Comparison of ENCODE assay signal across 8 cellular contexts in the genomic region with DNA sequence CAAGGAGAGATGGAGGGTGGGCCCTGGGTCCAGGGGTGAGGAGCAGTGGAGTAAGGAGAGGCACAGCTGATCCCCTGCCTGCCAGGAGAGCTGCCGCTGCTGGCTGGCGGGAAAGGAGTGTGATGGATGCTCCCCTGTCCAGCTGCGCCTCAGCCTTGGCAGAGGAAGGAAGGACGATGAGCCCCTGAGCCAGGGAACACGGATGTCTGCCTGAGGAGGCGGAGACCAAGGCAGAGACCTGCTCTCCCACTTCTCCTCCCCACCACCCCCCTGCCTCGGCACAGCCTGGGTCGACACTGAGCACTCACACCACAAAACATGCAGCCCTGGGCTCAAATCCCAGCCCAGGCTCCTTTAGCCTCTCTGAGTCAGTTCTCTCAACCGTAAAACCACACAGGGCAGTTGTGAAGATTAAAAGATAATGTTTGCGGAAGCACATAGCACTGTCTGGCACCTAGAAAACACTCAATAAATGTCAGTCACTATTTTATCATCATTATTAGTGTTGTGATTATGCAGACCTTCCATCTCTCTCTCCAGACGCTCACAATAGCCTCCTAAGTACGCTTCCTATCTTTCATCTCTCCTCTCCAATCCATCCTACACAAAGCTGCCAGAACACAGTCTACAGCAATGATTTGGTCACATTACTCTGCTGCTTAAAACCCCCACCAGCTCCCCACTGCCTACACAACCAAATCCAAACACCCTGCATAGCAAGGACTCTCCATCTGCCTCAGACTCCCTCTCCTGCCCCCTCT. TPM values are rescaled to one million over a fixed set of nuclear protein-coding genes. Genes with fewer than 3 reads are reported as not detected.
DNase-seq lines count a peak whose midpoint lies in the region; ATAC-seq and TF ChIP-seq lines count a peak whose summit lies in the region.

No MANE protein-coding gene starts in this region.

- no TSS peak for BruUV-seq in PC-3 (replicated peaks; lab: Mats Ljungman, UMichigan)

- DNase-seq in A172 (ENCODE audit: low spot score): peak; percentile 84
- DNase-seq in PC-3: peak; percentile 94
- peak; percentile 50 for DNase-seq in epithelial cell of esophagus (ENCODE audit: low read depth)
- no peak for DNase-seq in stimulated activated CD4-positive, alpha-beta T cell treated with anti-CD3 and anti-CD28 coated beads, Interleukin-4, amount 100 ng/mL, for 1 hour

- no peaks in the 10 kb centered on the region for H3K9me3 ChIP-seq in PC-3 (ENCODE audit: low read length)

- TF ChIP-seq CTCF in PC-3 (conservative IDR thresholded peaks at IDR 0.05; ENCODE audit: low read depth, low read length) (no peak), epithelial cell of esophagus (IDR thresholded peaks at IDR 0.05; ENCODE audit: insufficient read depth, low read depth, low read length, missing control alignments) (no peak)

- H3K9me2 ChIP-seq in PC-3 (replicated peaks; ENCODE audit: low read length): no peaks in the 10 kb centered on the region

- intact Hi-C loops in PC-3 (cut with micrococcal nuclease): no loop called here

- H3F3A ChIP-seq in PC-3 (ENCODE audit: low read length, unreplicated experiment): no peaks in the 10 kb centered on the region

- peaks cover 29% of the 10 kb centered on the region for H3K4me1 ChIP-seq in PC-3 (ENCODE audit: insufficient read depth, low read length)
- peaks cover 17% of the 10 kb centered on the region for H3K4me1 ChIP-seq in rectal smooth muscle tissue (ENCODE audit: control insufficient read depth, insufficient read depth, low read length)

- H3K4me3 ChIP-seq in PC-3 (ENCODE audit: low read length) (peak overlapping the region; percentile 23; the same call in 1 of the 2 replicates), epithelial cell of esophagus (ENCODE audit: low read length) (no peak overlapping the region), rectal smooth muscle tissue (ENCODE audit: low read length) (no peak overlapping the region)

- H3K27ac ChIP-seq in PC-3 (ENCODE audit: low read length) (no peak overlapping the region), rectal smooth muscle tissue (ENCODE audit: low read depth, low read length) (peak overlapping the region; percentile 55)

- POLR2A ChIA-PET in PC-3 (lab: Charles Lee; ENCODE audit: unreplicated experiment): no interaction called here

- ATAC-seq in GM18498 (IDR thresholded peaks at IDR 0.05; ENCODE audit: unreplicated experiment) (peak; percentile 74), HG03175 (IDR thresholded peaks at IDR 0.05; ENCODE audit: unreplicated experiment) (peak; percentile 68), PC-3 (peak; percentile 90), GM19324 (IDR thresholded peaks at IDR 0.05; ENCODE audit: low FRiP score, unreplicated experiment) (no peak)

- H3K4me2 ChIP-seq in PC-3 (ENCODE audit: low read length): peak overlapping the region; percentile 67

- H3K27me3 ChIP-seq in PC-3 (ENCODE audit: low read length): peaks cover 43% of the 10 kb centered on the region
- no peaks in the 10 kb centered on the region for H3K27me3 ChIP-seq in rectal smooth muscle tissue (ENCODE audit: control insufficient read depth, insufficient read depth, low read length)

- H3K36me3 ChIP-seq in PC-3 (ENCODE audit: low read depth, low read length): no peaks in the 10 kb centered on the region
- H3K36me3 ChIP-seq in rectal smooth muscle tissue (ENCODE audit: control insufficient read depth, insufficient read depth, low read length): no peaks in the 10 kb centered on the region

- H4K20me1 ChIP-seq in PC-3 (ENCODE audit: low read length): no peaks in the 10 kb centered on the region

- H3K79me2 ChIP-seq in PC-3 (ENCODE audit: low read length): no peaks in the 10 kb centered on the region

- CTCF ChIA-PET in PC-3 (lab: Charles Lee): no interaction called here

- H2AFZ ChIP-seq in PC-3 (ENCODE audit: low read length): no peak overlapping the region

- H3K9ac ChIP-seq in PC-3 (ENCODE audit: low read length) (no peak overlapping the region), rectal smooth muscle tissue (ENCODE audit: low read length) (no peak overlapping the region)

RNA-seq across cellular contexts. Expression of gene SEMA5B, which starts 52.2 kb away (rescaled TPM):
- not detected in 2 replicates for total RNA-seq in A172 (2014; rRNA removed; shearing (Covaris generic))
- 0.04 TPM in 1 of 2 replicates, not detected in the other for total RNA-seq in PC-3 (2014; rRNA removed)
